Comparison of ENCODE assay signal across 19 cellular contexts in the genomic region with DNA sequence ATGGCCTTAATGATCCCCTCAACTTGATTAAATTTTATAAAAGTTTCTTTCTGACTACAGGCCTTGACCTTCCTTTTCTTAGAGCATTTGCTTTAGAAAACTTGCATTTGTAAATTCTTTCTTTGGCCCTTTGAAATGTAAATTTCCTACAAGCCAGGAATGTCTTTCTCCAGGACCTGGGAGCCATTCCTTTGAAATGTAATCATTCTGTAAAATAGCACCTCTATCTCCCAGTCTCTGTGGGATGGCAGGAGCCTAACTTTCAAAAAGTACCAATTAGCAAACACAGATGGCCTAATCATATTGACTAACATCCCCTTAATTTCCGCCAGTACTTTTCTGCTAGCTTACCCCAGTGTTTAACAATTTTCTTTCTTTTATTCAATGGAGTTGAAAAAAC.
"Had no signal": no experiment of that assay in that cellular context is flagged by ENCODE, and none has a peak within 500 bp of the region (broad histone marks: within the 10 kb centered on the region; RNA-seq: fewer than 3 reads in every experiment).

No MANE protein-coding gene starts in this region.

- H3K36me3 ChIP-seq: gastroesophageal sphincter, left ventricle myocardium inferior, prostate gland, right lobe of liver, spleen, tibial nerve had no signal

- DNase-seq: activated CD4-positive, alpha-beta T cell treated with anti-CD3 and anti-CD28 coated beads for 4 hours; activated CD8-positive, alpha-beta memory T cell treated with anti-CD3 and anti-CD28 coated beads, Interleukin-2, amount 50 U/mL, for 48 hours; activated CD8-positive, alpha-beta T cell treated with anti-CD3 and anti-CD28 coated beads, Interleukin-2, amount 10 ng/mL, durations not matched to agents 7 days and 5 days; caudate nucleus; cortex of kidney; effector CD8-positive, alpha-beta T cell; left ventricle myocardium inferior; right lobe of liver; spleen; stimulated activated CD4-positive, alpha-beta T cell treated with anti-CD3 and anti-CD28 coated beads, Interleukin-1b, Interleukin-23, amount 100 ng/mL, for 48 hours; T-cell; T1000 had no signal

- H3K27ac ChIP-seq: epithelial cell of prostate, gastroesophageal sphincter, left ventricle myocardium inferior, prostate gland, right lobe of liver, SK-N-MC, spleen, tibial nerve had no signal

- H3K27me3 ChIP-seq: gastroesophageal sphincter, right lobe of liver, spleen, tibial nerve had no signal

- H3K4me3 Mint-ChIP-seq: activated CD8-positive, alpha-beta T cell treated with anti-CD3 and anti-CD28 coated beads, Interleukin-2, amount 10 ng/mL, durations not matched to agents 7 days and 5 days; memory B cell; stimulated activated memory B cell treated with anti-CD40 and anti-IgM and Interleukin-4, amounts not matched to agents 10 μg/mL and 1 μg/mL and 100 μg/mL, for 72 hours; T-cell had no signal

- H3K4me1 ChIP-seq: gastroesophageal sphincter, left ventricle myocardium inferior, prostate gland, right lobe of liver, spleen, tibial nerve had no signal

- H3K9me3 ChIP-seq: gastroesophageal sphincter, left ventricle myocardium inferior, prostate gland, right lobe of liver, tibial nerve had no signal

- H3K9me3 Mint-ChIP-seq: stimulated activated memory B cell treated with anti-CD40 and anti-IgM and Interleukin-4, amounts not matched to agents 10 μg/mL and 1 μg/mL and 100 μg/mL, for 72 hours had no signal

- H3K4me3 ChIP-seq: gastroesophageal sphincter, left ventricle myocardium inferior, prostate gland, right lobe of liver, SK-N-MC, spleen, tibial nerve had no signal

- H3K36me3 Mint-ChIP-seq: memory B cell; stimulated activated memory B cell treated with anti-CD40 and anti-IgM and Interleukin-4, amounts not matched to agents 10 μg/mL and 1 μg/mL and 100 μg/mL, for 72 hours; T-cell had no signal

- H3K27me3 Mint-ChIP-seq: memory B cell; stimulated activated memory B cell treated with anti-CD40 and anti-IgM and Interleukin-4, amounts not matched to agents 10 μg/mL and 1 μg/mL and 100 μg/mL, for 72 hours; T-cell had no signal

- H3K4me1 Mint-ChIP-seq: memory B cell; stimulated activated memory B cell treated with anti-CD40 and anti-IgM and Interleukin-4, amounts not matched to agents 10 μg/mL and 1 μg/mL and 100 μg/mL, for 72 hours; T-cell had no signal

- H3K27ac Mint-ChIP-seq: activated CD8-positive, alpha-beta T cell treated with anti-CD3 and anti-CD28 coated beads, Interleukin-2, amount 10 ng/mL, durations not matched to agents 7 days and 5 days; memory B cell; stimulated activated memory B cell treated with anti-CD40 and anti-IgM and Interleukin-4, amounts not matched to agents 10 μg/mL and 1 μg/mL and 100 μg/mL, for 72 hours; T-cell had no signal
